Comparison of ENCODE assay signal across 8 cellular contexts in the genomic region with DNA sequence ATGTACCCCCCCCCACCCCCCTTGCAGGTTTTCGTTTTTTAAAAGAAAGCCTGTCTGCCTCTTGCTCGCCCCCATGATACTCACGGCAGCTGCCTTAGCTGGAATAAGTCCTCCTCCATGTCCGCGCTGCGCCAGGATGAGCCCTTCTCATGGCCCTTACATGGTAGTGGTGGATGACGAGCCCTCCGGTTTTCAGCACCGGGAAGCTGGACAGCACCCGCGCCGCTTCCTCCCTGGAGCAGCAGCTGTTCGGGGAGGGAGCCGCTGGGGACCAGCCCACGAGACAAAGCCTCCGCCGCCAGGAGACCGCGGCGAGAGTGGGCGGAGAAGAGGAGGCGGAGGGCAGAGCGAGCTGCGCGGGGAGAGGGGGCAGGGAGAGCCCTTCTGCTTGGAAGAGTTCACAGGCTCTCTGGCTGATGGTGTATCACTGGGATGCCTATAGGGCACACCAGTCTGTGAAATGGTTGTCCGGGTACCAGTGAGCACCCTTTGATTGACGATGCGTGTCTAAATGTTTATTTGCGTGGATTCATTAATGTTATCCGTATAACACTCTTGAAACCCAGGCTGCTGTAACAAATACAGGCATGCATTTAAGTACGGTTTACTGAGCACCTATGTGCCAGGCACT. TPM values are rescaled to one million over a fixed set of nuclear protein-coding genes. Genes with fewer than 3 reads are reported as not detected.
DNase-seq lines count a peak whose midpoint lies in the region; ATAC-seq and TF ChIP-seq lines count a peak whose summit lies in the region.

A gene with protein sequence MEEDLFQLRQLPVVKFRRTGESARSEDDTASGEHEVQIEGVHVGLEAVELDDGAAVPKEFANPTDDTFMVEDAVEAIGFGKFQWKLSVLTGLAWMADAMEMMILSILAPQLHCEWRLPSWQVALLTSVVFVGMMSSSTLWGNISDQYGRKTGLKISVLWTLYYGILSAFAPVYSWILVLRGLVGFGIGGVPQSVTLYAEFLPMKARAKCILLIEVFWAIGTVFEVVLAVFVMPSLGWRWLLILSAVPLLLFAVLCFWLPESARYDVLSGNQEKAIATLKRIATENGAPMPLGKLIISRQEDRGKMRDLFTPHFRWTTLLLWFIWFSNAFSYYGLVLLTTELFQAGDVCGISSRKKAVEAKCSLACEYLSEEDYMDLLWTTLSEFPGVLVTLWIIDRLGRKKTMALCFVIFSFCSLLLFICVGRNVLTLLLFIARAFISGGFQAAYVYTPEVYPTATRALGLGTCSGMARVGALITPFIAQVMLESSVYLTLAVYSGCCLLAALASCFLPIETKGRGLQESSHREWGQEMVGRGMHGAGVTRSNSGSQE (minus strand): TSS at position 319 of the 631 bp plus-strand sequence. CDS start 200 bp downstream, at position 119.

- H3K27ac ChIP-seq in A673 (ENCODE audit: low read depth, low read length, poor library complexity, severe bottlenecking): no peak within 1 kb of the TSS

- no peak within 1 kb of the TSS for H3K27ac Mint-ChIP-seq in activated CD8-positive, alpha-beta T cell treated with anti-CD3 and anti-CD28 coated beads for 36 hours
- H3K27ac Mint-ChIP-seq in stimulated activated effector memory CD8-positive, alpha-beta T cell treated with anti-CD3 and anti-CD28 coated beads, Interleukin-12 subunit alpha, Interleukin-12 subunit beta, amount 100 ng/mL, for 72 hours: no peak within 1 kb of the TSS

- POLR2A ChIA-PET in A673 (lab: Charles Lee; ENCODE audit: low non-redundant PET): no interaction called here
- POLR2A ChIA-PET in activated CD8-positive, alpha-beta T cell treated with anti-CD3 and anti-CD28 coated beads for 36 hours (lab: Charles Lee): no interaction called here

- H3K4me1 ChIP-seq in A673 (ENCODE audit: insufficient read depth, low read length, poor library complexity, severe bottlenecking) (no peaks in the 10 kb centered on the region), HAP-1 (no peaks in the 10 kb centered on the region)

- DNase-seq in A673 (ENCODE audit: low spot score): peak; percentile 94
- DNase-seq in HAP-1 (ENCODE audit: low spot score in 2 of 2): peak; percentile 70 to 91
- DNase-seq in NCI-H446 (lab: John Stamatoyannopoulos, UW): peak; percentile 20 to 80
- DNase-seq in activated CD8-positive, alpha-beta T cell treated with anti-CD3 and anti-CD28 coated beads for 36 hours: peak; percentile 44
- DNase-seq in epidermal melanocyte (ENCODE audit: insufficient read length, low spot score): peak; percentile 85
- DNase-seq in medulla oblongata (ENCODE audit: extremely low spot score): peak; percentile 82
- DNase-seq in stimulated activated effector memory CD8-positive, alpha-beta T cell treated with anti-CD3 and anti-CD28 coated beads, Interleukin-12 subunit alpha, Interleukin-12 subunit beta, amount 100 ng/mL, for 72 hours (ENCODE audit: low spot score in 2 of 2): peak; percentile 4 to 49

- H3K9me3 ChIP-seq in A673 (ENCODE audit: low read depth, low read length, poor library complexity, severe bottlenecking) (no peaks in the 10 kb centered on the region), HAP-1 (no peaks in the 10 kb centered on the region)

- no peak for TF ChIP-seq CTCF in A673 (conservative IDR thresholded peaks at IDR 0.05; ENCODE audit: low read depth, low read length)
- no peak for TF ChIP-seq CTCF in activated CD8-positive, alpha-beta T cell treated with anti-CD3 and anti-CD28 coated beads for 36 hours (IDR thresholded peaks at IDR 0.05)

- H3K4me3 ChIP-seq in A673 (ENCODE audit: low read depth, low read length, poor library complexity, severe bottlenecking) (no peak within 1 kb of the TSS), HAP-1 (no peak within 1 kb of the TSS)

- in situ Hi-C loops in HAP-1 (cut with MboI; ENCODE audit: low sequenced_read_pairs): no loop called here

- H3K36me3 ChIP-seq in A673 (ENCODE audit: insufficient read depth, low read length, poor library complexity, severe bottlenecking) (no peaks in the 10 kb centered on the region), HAP-1 (replicated peaks) (no peaks in the 10 kb centered on the region)

- peaks cover 3% of the 10 kb centered on the region for H3K27me3 ChIP-seq in A673 (replicated peaks; ENCODE audit: insufficient read depth, low read depth, low read length, poor library complexity)
- 0 out of 2 replicates have a peak, but pooled peaks cover 3% of the 10 kb centered on the region for H3K27me3 ChIP-seq in HAP-1 (ENCODE audit: low read depth)

- intact Hi-C loops in A673 (cut with micrococcal nuclease; ENCODE audit: unreplicated experiment): no loop called here
- intact Hi-C loops in activated CD8-positive, alpha-beta T cell treated with anti-CD3 and anti-CD28 coated beads for 36 hours (cut with micrococcal nuclease): no loop called here

- no peaks in the 10 kb centered on the region for H3K36me3 Mint-ChIP-seq in activated CD8-positive, alpha-beta T cell treated with anti-CD3 and anti-CD28 coated beads for 36 hours (ENCODE audit: low read depth)
- H3K36me3 Mint-ChIP-seq in stimulated activated effector memory CD8-positive, alpha-beta T cell treated with anti-CD3 and anti-CD28 coated beads, Interleukin-12 subunit alpha, Interleukin-12 subunit beta, amount 100 ng/mL, for 72 hours: no peaks in the 10 kb centered on the region

- H3K4me1 Mint-ChIP-seq in activated CD8-positive, alpha-beta T cell treated with anti-CD3 and anti-CD28 coated beads for 36 hours (ENCODE audit: low read depth): peaks cover 6% of the 10 kb centered on the region
- no peaks in the 10 kb centered on the region for H3K4me1 Mint-ChIP-seq in stimulated activated effector memory CD8-positive, alpha-beta T cell treated with anti-CD3 and anti-CD28 coated beads, Interleukin-12 subunit alpha, Interleukin-12 subunit beta, amount 100 ng/mL, for 72 hours

- CTCF ChIA-PET in A673 (lab: Charles Lee): no interaction called here
- CTCF ChIA-PET in activated CD8-positive, alpha-beta T cell treated with anti-CD3 and anti-CD28 coated beads for 36 hours (lab: Charles Lee): interaction anchor here (1.7 kb wide), 1 partner anchor 373 kb away, joined by 6 read pairs; no protein-coding TSS in a partner anchor

- peaks cover 29% of the 10 kb centered on the region for H3K27me3 Mint-ChIP-seq in activated CD8-positive, alpha-beta T cell treated with anti-CD3 and anti-CD28 coated beads for 36 hours

- H3K9me3 Mint-ChIP-seq in activated CD8-positive, alpha-beta T cell treated with anti-CD3 and anti-CD28 coated beads for 36 hours: no peaks in the 10 kb centered on the region
- H3K9me3 Mint-ChIP-seq in stimulated activated effector memory CD8-positive, alpha-beta T cell treated with anti-CD3 and anti-CD28 coated beads, Interleukin-12 subunit alpha, Interleukin-12 subunit beta, amount 100 ng/mL, for 72 hours: no peaks in the 10 kb centered on the region

- H3K4me3 Mint-ChIP-seq in activated CD8-positive, alpha-beta T cell treated with anti-CD3 and anti-CD28 coated beads for 36 hours: no peak within 1 kb of the TSS
- no peak within 1 kb of the TSS for H3K4me3 Mint-ChIP-seq in stimulated activated effector memory CD8-positive, alpha-beta T cell treated with anti-CD3 and anti-CD28 coated beads, Interleukin-12 subunit alpha, Interleukin-12 subunit beta, amount 100 ng/mL, for 72 hours

- ATAC-seq in activated CD8-positive, alpha-beta T cell treated with anti-CD3 and anti-CD28 coated beads for 36 hours: no peak
- peak; percentile 28 for ATAC-seq in stimulated activated effector memory CD8-positive, alpha-beta T cell treated with anti-CD3 and anti-CD28 coated beads, Interleukin-12 subunit alpha, Interleukin-12 subunit beta, amount 100 ng/mL, for 72 hours
- ATAC-seq in HG02610 (IDR thresholded peaks at IDR 0.05; ENCODE audit: unreplicated experiment): no peak

- no TSS peak for BruUV-seq in A673 (replicated peaks; lab: Mats Ljungman, UMichigan)

RNA-seq across cellular contexts. Expression of the gene that starts here (rescaled TPM):
- not detected in 2 replicates for total RNA-seq in A673 (2021)
- not detected for total RNA-seq in activated CD8-positive, alpha-beta T cell treated with anti-CD3 and anti-CD28 coated beads for 36 hours

Comparison
In these comparisons a context has a peak if more than half of its experiments do, and no peak if none do; other contexts are left out.
1. Peak in DNase-seq in A673; RNA of the gene not detected or under 1 TPM.
2. Peak in DNase-seq in activated CD8-positive, alpha-beta T cell treated with anti-CD3 and anti-CD28 coated beads for 36 hours; RNA of the gene not detected or under 1 TPM.
3. DNase-seq: peak in every context shown above with its lines; median percentile 94 in A673; 85 in epidermal melanocyte; 82 in medulla oblongata; 80 in HAP-1; 50 in NCI-H446; 44 in activated CD8-positive, alpha-beta T cell treated with anti-CD3 and anti-CD28 coated beads for 36 hours; 26 in stimulated activated effector memory CD8-positive, alpha-beta T cell treated with anti-CD3 and anti-CD28 coated beads, Interleukin-12 subunit alpha, Interleukin-12 subunit beta, amount 100 ng/mL, for 72 hours.